Comparison of ENCODE assay signal across 21 cellular contexts in genomic region chr1:19062258-19063029, GRCh38.
DNase-seq lines count a peak whose midpoint lies in the region; ATAC-seq, FAIRE-seq and TF ChIP-seq lines count a peak whose summit lies in the region.
"Had no signal": no experiment of that assay in that cellular context is flagged by ENCODE, and none has a peak within 500 bp of the region (broad histone marks: within the 10 kb centered on the region; RNA-seq: fewer than 3 reads in every experiment).

No MANE protein-coding gene starts in this region.

- peak; percentile 37 for DNase-seq in MCF 10A (ENCODE audit: unreplicated experiment)
- no peak for DNase-seq in mammary epithelial cell
- DNase-seq in LoVo (ENCODE audit: low spot score): peak; percentile 47
- DNase-seq in GM12878 (ENCODE audit: low read depth, low spot score): no peak
- DNase-seq in progenitor cell of endocrine pancreas (ENCODE audit: low spot score, unreplicated experiment): no peak
- no peak for DNase-seq in NCI-H345 treated with DMSO at 0.1 percent for 48 hours (lab: John Stamatoyannopoulos, UW; ENCODE audit: unreplicated experiment)
- no peak for DNase-seq in H4 (ENCODE audit: low spot score)
- DNase-seq: activated gamma-delta T cell treated with Interleukin-2 at 50 U/mL for 16 hours; AML-193; brain microvascular endothelial cell; dermis blood vessel endothelial cell; DMS153; heart right ventricle; kidney glomerular epithelial cell; NCI-H1105 treated with DMSO at 0.1 percent for 48 hours; NCI-H226; sigmoid colon; stimulated activated CD4-positive, alpha-beta T cell treated with anti-CD3 and anti-CD28 coated beads, Interleukin-2, amount 100 ng/mL, for 48 hours; thyroid gland had no signal

- H3K79me2 ChIP-seq in mammary epithelial cell (ENCODE audit: insufficient read depth, low read length) (no peaks in the 10 kb centered on the region), GM12878 (ENCODE audit: control insufficient read depth, insufficient read depth, low read length) (no peaks in the 10 kb centered on the region)

- WGBS in mammary epithelial cell (ENCODE audit: low coverage, missing lambda C conversion rate): 35% methylated on average over 8 of the region's 8 CpGs
- WGBS in GM12878 (ENCODE audit: insufficient coverage, insufficient replicate concordance, low lambda C conversion rate, missing lambda C conversion rate): 31% methylated on average over 8 of the region's 8 CpGs

- H3K4me3 ChIP-seq in mammary epithelial cell (replicated peaks in 1 of 3; ENCODE audit: insufficient read depth in 1 of 3, low read depth in 2 of 3, low read length in 3 of 3) (no peak overlapping the region), GM12878 (no peak overlapping the region)
- H3K4me3 ChIP-seq: heart right ventricle, sigmoid colon, thyroid gland had no signal

- no peaks in the 10 kb centered on the region for H3K36me3 ChIP-seq in mammary epithelial cell (ENCODE audit: insufficient read depth, low read length)
- no peaks in the 10 kb centered on the region for H3K36me3 ChIP-seq in GM12878 (ENCODE audit: control insufficient read depth in 2 of 2, insufficient read depth in 2 of 2, low read length in 1 of 2)
- H3K36me3 ChIP-seq: brain microvascular endothelial cell, heart right ventricle, sigmoid colon, thyroid gland had no signal

- TF ChIP-seq POLR2A in GM12878 (IDR thresholded peaks at IDR 0.05; ENCODE audit: low read depth, low read length): no peak

- H3K9ac ChIP-seq in mammary epithelial cell (ENCODE audit: insufficient read depth, low read length): no peak overlapping the region
- H3K9ac ChIP-seq in GM12878 (ENCODE audit: control insufficient read depth, insufficient read depth, low read length): no peak overlapping the region

- H3K4me2 ChIP-seq in mammary epithelial cell (ENCODE audit: insufficient read depth, low read depth, low read length) (no peak overlapping the region), GM12878 (ENCODE audit: control insufficient read depth, insufficient read depth) (no peak overlapping the region)

- ATAC-seq in GM12878 (peak; percentile 61), GM21526 (IDR thresholded peaks at IDR 0.05; ENCODE audit: low FRiP score, unreplicated experiment) (no peak)
- ATAC-seq: heart right ventricle had no signal

- TF ChIP-seq EP300 in GM12878 (IDR thresholded peaks at IDR 0.05; ENCODE audit: borderline replicate concordance in 1 of 2, control insufficient read depth in 1 of 2, low read depth in 2 of 2, low read length in 2 of 2): no peak

- H3K4me3 Mint-ChIP-seq in MCF 10A (ENCODE audit: unreplicated experiment): no peak overlapping the region
- no peak overlapping the region for H3K4me3 Mint-ChIP-seq in progenitor cell of endocrine pancreas (ENCODE audit: low read depth)
- H3K4me3 Mint-ChIP-seq: mesothelial cell of epicardium had no signal

- H3K4me1 ChIP-seq in mammary epithelial cell (ENCODE audit: insufficient read depth, low read length) (peaks cover 14% of the 10 kb centered on the region), GM12878 (ENCODE audit: control insufficient read depth, insufficient read depth, low read length) (no peaks in the 10 kb centered on the region)

- in situ Hi-C loops in mammary epithelial cell (cut with MboI; ENCODE audit: low sequenced_read_pairs in 2 of 2): no loop called here
- in situ Hi-C loops in GM12878 (cut with MboI): no loop called here

- no peaks in the 10 kb centered on the region for H3K9me3 ChIP-seq in mammary epithelial cell (replicated peaks; ENCODE audit: insufficient read depth, low read length)
- no peaks in the 10 kb centered on the region; the same call in 2 of the 3 replicates for H3K9me3 ChIP-seq in GM12878 (replicated peaks; ENCODE audit: control insufficient read depth, insufficient read depth, low read length)
- H3K9me3 ChIP-seq: heart right ventricle, sigmoid colon, thyroid gland had no signal

- no peak for FAIRE-seq in GM12878 (lab: Jason Lieb, UNC)

- H3K9me3 Mint-ChIP-seq in MCF 10A (ENCODE audit: unreplicated experiment): peaks cover 8% of the 10 kb centered on the region
- peaks cover 5% of the 10 kb centered on the region for H3K9me3 Mint-ChIP-seq in progenitor cell of endocrine pancreas (ENCODE audit: low read depth)

- BruUV-seq in MCF 10A (replicated peaks; lab: Mats Ljungman, UMichigan): no TSS peak
- no TSS peak for BruUV-seq in mammary epithelial cell (replicated peaks; lab: Mats Ljungman, UMichigan)
- no TSS peak for BruUV-seq in GM12878 (replicated peaks; lab: Mats Ljungman, UMichigan)

- RAD21 ChIA-PET in GM12878 (lab: Charles Lee; ENCODE audit: unreplicated experiment): interaction anchor here (0.6 kb wide), 2 partner anchors 87 to 123 kb away, joined by 3 read pairs; no protein-coding TSS in a partner anchor

- H3K4me1 Mint-ChIP-seq in MCF 10A (ENCODE audit: insufficient read depth, unreplicated experiment) (peaks cover 19% of the 10 kb centered on the region), progenitor cell of endocrine pancreas (ENCODE audit: low read depth) (peaks cover 6% of the 10 kb centered on the region)
- H3K4me1 Mint-ChIP-seq: mesothelial cell of epicardium had no signal

- TF ChIP-seq CTCF in MCF 10A (IDR thresholded peaks at IDR 0.05; ENCODE audit: unreplicated experiment) (no peak), mammary epithelial cell (conservative IDR thresholded peaks at IDR 0.05 in 1 of 2, IDR thresholded peaks at IDR 0.05 in 1 of 2; ENCODE audit: extremely low read depth in 1 of 2, insufficient read depth in 1 of 2, low read depth in 1 of 2, low read length in 2 of 2) (no peak), GM12878 (IDR thresholded peaks at IDR 0.05 in 2 of 3, conservative IDR thresholded peaks at IDR 0.05 in 1 of 3; ENCODE audit: control insufficient read depth in 2 of 3, extremely low read depth in 1 of 3, insufficient read depth in 1 of 3, low read depth in 3 of 3, low read length in 3 of 3) (no peak), progenitor cell of endocrine pancreas (IDR thresholded peaks at IDR 0.05; ENCODE audit: unreplicated experiment) (no peak)

- H3K36me3 Mint-ChIP-seq in MCF 10A (ENCODE audit: insufficient read depth, unreplicated experiment) (no peaks in the 10 kb centered on the region), progenitor cell of endocrine pancreas (ENCODE audit: insufficient read depth) (peaks cover 1% of the 10 kb centered on the region)

- intact Hi-C loops in MCF 10A (cut with micrococcal nuclease): no loop called here
- intact Hi-C loops in mammary epithelial cell (cut with micrococcal nuclease): no loop called here
- intact Hi-C loops in GM12878 (cut with micrococcal nuclease; ENCODE audit: unreplicated experiment): no loop called here

- no peaks in the 10 kb centered on the region for H4K20me1 ChIP-seq in mammary epithelial cell (ENCODE audit: insufficient read depth, low read length)
- H4K20me1 ChIP-seq in GM12878 (ENCODE audit: control insufficient read depth, insufficient read depth): no peaks in the 10 kb centered on the region

- H3K27ac ChIP-seq in mammary epithelial cell (ENCODE audit: insufficient read depth, low read depth, low read length) (no peak overlapping the region), GM12878 (ENCODE audit: control insufficient read depth, insufficient read depth) (no peak overlapping the region)
- H3K27ac ChIP-seq: brain microvascular endothelial cell, heart right ventricle, sigmoid colon, thyroid gland had no signal

- H2AFZ ChIP-seq in mammary epithelial cell (ENCODE audit: low read depth, low read length) (no peak overlapping the region), GM12878 (ENCODE audit: control insufficient read depth, low read depth, low read length) (no peak overlapping the region)

- no peak for TF ChIP-seq RAD21 in GM12878 (IDR thresholded peaks at IDR 0.05; ENCODE audit: insufficient read depth, low read depth, low read length)

- H3K27me3 Mint-ChIP-seq in MCF 10A (ENCODE audit: insufficient read depth, unreplicated experiment) (peaks cover 10% of the 10 kb centered on the region), progenitor cell of endocrine pancreas (peaks cover 7% of the 10 kb centered on the region)

- dilution Hi-C loops in mammary epithelial cell (cut with HindIII; ENCODE audit: low sequenced_read_pairs): loop anchor here (5.0 kb wide), 1 partner anchor 70 kb away; no protein-coding TSS in a partner anchor

- H3K27me3 ChIP-seq in mammary epithelial cell (ENCODE audit: insufficient read depth, low read length) (no peaks in the 10 kb centered on the region), GM12878 (replicated peaks in 1 of 2; ENCODE audit: control insufficient read depth in 2 of 2, insufficient read depth in 2 of 2, low read length in 1 of 2) (no peaks in the 10 kb centered on the region)
- H3K27me3 ChIP-seq: thyroid gland had no signal

- SMC1A ChIA-PET in GM12878 (lab: Charles Lee; ENCODE audit: uncharacterized antibody, unreplicated experiment): interaction anchor here (1.4 kb wide), 1 partner anchor 9 kb away, joined by 3 read pairs; no protein-coding TSS in a partner anchor

- CTCF ChIA-PET in MCF 10A (lab: Yijun Ruan, JAX): interaction anchor here (0.6 to 0.7 kb wide), 4 partner anchors 11 to 1554 kb away, joined by 3 to 4 read pairs (median 4); no protein-coding TSS in a partner anchor
- CTCF ChIA-PET in mammary epithelial cell (lab: Charles Lee; ENCODE audit: low non-redundant PET): no interaction called here
- CTCF ChIA-PET in GM12878 (lab: Yijun Ruan, JAX): interaction anchor here (1.4 kb wide), 1 partner anchor 155 kb away, joined by 5 read pairs; no protein-coding TSS in a partner anchor

- H3K27ac Mint-ChIP-seq in MCF 10A (ENCODE audit: low read depth, unreplicated experiment) (no peak overlapping the region), progenitor cell of endocrine pancreas (peak overlapping the region; percentile 65)
- H3K27ac Mint-ChIP-seq: mesothelial cell of epicardium had no signal

- POLR2A ChIA-PET in MCF 10A (lab: Yijun Ruan, JAX) (no interaction called here), GM12878 (lab: Charles Lee) (no interaction called here)

TF ChIP-seq in GM12878, 131 proteins besides CTCF, POLR2A, EP300 and RAD21:
- TF ChIP-seq USF1 (IDR thresholded peaks at IDR 0.05; ENCODE audit: borderline replicate concordance, extremely low read length, insufficient read depth, low read depth, low read length) (peak; percentile 32), FOS (IDR thresholded peaks at IDR 0.05; ENCODE audit: borderline replicate concordance, extremely low read depth, insufficient read length) (no peak)

Comparison
In these comparisons a context has a peak if more than half of its experiments do, and no peak if none do; other contexts are left out.
1. DNase-seq: peak in MCF 10A (single experiment) and LoVo (single experiment); none in mammary epithelial cell (single experiment), GM12878 (single experiment), progenitor cell of endocrine pancreas (single experiment), NCI-H345 treated with DMSO at 0.1 percent for 48 hours (single experiment) and H4 (single experiment).